Comparison of ENCODE assay signal across 19 cellular contexts in genomic region chr3:197289726-197290125, GRCh38. TPM values are rescaled to one million over a fixed set of nuclear protein-coding genes. Genes with fewer than 3 reads are reported as not detected.
DNase-seq lines count a peak whose midpoint lies in the region; ATAC-seq, FAIRE-seq and TF ChIP-seq lines count a peak whose summit lies in the region.
"Had no signal": no experiment of that assay in that cellular context is flagged by ENCODE, and none has a peak within 500 bp of the region (broad histone marks: within the 10 kb centered on the region; RNA-seq: fewer than 3 reads in every experiment).

No MANE protein-coding gene starts in this region.

- H3K4me1 Mint-ChIP-seq in activated T-cell treated with anti-CD3 and anti-CD28 coated beads, Interleukin-2, amount 50 U/mL, for 24 hours (ENCODE audit: low read depth): peaks cover 57% of the 10 kb centered on the region

- no peak overlapping the region for H3K4me3 ChIP-seq in skeletal muscle satellite cell (ENCODE audit: low read length)
- H3K4me3 ChIP-seq in heart left ventricle: no peak overlapping the region
- H3K4me3 ChIP-seq: adrenal gland, lung, pancreas, Peyer's patch, sigmoid colon had no signal

- H3K27me3 ChIP-seq in skeletal muscle satellite cell (ENCODE audit: control insufficient read depth, insufficient read depth, low read length) (no peaks in the 10 kb centered on the region), heart left ventricle (no peaks in the 10 kb centered on the region)
- H3K27me3 ChIP-seq: adrenal gland, pancreas, Peyer's patch, sigmoid colon had no signal

- peaks cover 69% of the 10 kb centered on the region for H3K36me3 ChIP-seq in skeletal muscle satellite cell (ENCODE audit: insufficient read depth, low read length)
- H3K36me3 ChIP-seq in heart left ventricle: peaks cover 0 to 88% (median 54%) of the 10 kb centered on the region in 9 donors
- H3K36me3 ChIP-seq: adrenal gland had no signal

- peaks cover 87% of the 10 kb centered on the region for H3K36me3 Mint-ChIP-seq in activated T-cell treated with anti-CD3 and anti-CD28 coated beads, Interleukin-2, amount 50 U/mL, for 24 hours (ENCODE audit: low read depth)

- no peak overlapping the region for H3K27ac ChIP-seq in heart left ventricle
- H3K27ac ChIP-seq: adrenal gland, pancreas, Peyer's patch, sigmoid colon had no signal

- H3K9me3 Mint-ChIP-seq in activated T-cell treated with anti-CD3 and anti-CD28 coated beads, Interleukin-2, amount 50 U/mL, for 24 hours: no peaks in the 10 kb centered on the region
- H3K9me3 Mint-ChIP-seq: stimulated activated naive CD8-positive, alpha-beta T cell treated with anti-CD3 and anti-CD28 coated beads, Interleukin-15, amount 100 ng/mL, for 72 hours had no signal

- ATAC-seq in esophagus mucosa (peak; percentile 67), heart left ventricle (no peak)
- ATAC-seq: pancreas; stimulated activated naive CD8-positive, alpha-beta T cell treated with anti-CD3 and anti-CD28 coated beads, Interleukin-15, amount 100 ng/mL, for 72 hours had no signal

- H3K27ac Mint-ChIP-seq in activated T-cell treated with anti-CD3 and anti-CD28 coated beads, Interleukin-2, amount 50 U/mL, for 24 hours: peak overlapping the region; percentile 10
- H3K27ac Mint-ChIP-seq: stimulated activated naive CD8-positive, alpha-beta T cell treated with anti-CD3 and anti-CD28 coated beads, Interleukin-15, amount 100 ng/mL, for 72 hours had no signal

- H3K9me3 ChIP-seq in skeletal muscle satellite cell (replicated peaks; ENCODE audit: low read length) (no peaks in the 10 kb centered on the region), heart left ventricle (no peaks in the 10 kb centered on the region)
- H3K9me3 ChIP-seq: adrenal gland, pancreas, Peyer's patch, sigmoid colon had no signal

- no peak overlapping the region for H3K9ac ChIP-seq in skeletal muscle satellite cell (ENCODE audit: low read depth, low read length)

- intact Hi-C loops in heart left ventricle (cut with DNase I): loop anchor here in 3 of 10 donors (10.0 kb wide), 1 partner anchor 165 kb away; no protein-coding TSS in a partner anchor

- H3K4me3 Mint-ChIP-seq in activated T-cell treated with anti-CD3 and anti-CD28 coated beads, Interleukin-2, amount 50 U/mL, for 24 hours: no peak overlapping the region
- H3K4me3 Mint-ChIP-seq: stimulated activated naive CD8-positive, alpha-beta T cell treated with anti-CD3 and anti-CD28 coated beads, Interleukin-15, amount 100 ng/mL, for 72 hours had no signal

- TF ChIP-seq POLR2A in heart left ventricle (IDR thresholded peaks at IDR 0.05): no peak

- peaks cover 21% of the 10 kb centered on the region for H3K4me1 ChIP-seq in skeletal muscle satellite cell (ENCODE audit: control insufficient read depth, insufficient read depth, low read length)
- H3K4me1 ChIP-seq in heart left ventricle: peaks cover 0 to 32% (median 7%) of the 10 kb centered on the region in 12 donors
- H3K4me1 ChIP-seq: pancreas had no signal

- peak overlapping the region; percentile 27 for H3K4me2 ChIP-seq in skeletal muscle satellite cell (ENCODE audit: low read length)

- H3K27me3 Mint-ChIP-seq in activated T-cell treated with anti-CD3 and anti-CD28 coated beads, Interleukin-2, amount 50 U/mL, for 24 hours: no peaks in the 10 kb centered on the region
- H3K27me3 Mint-ChIP-seq: stimulated activated naive CD8-positive, alpha-beta T cell treated with anti-CD3 and anti-CD28 coated beads, Interleukin-15, amount 100 ng/mL, for 72 hours had no signal

- TF ChIP-seq CTCF in heart left ventricle (IDR thresholded peaks at IDR 0.05): no peak

- DNase-seq in activated T-cell treated with anti-CD3 and anti-CD28 coated beads, Interleukin-2, amount 50 U/mL, for 24 hours: no peak
- no peak for DNase-seq in activated T-cell treated with anti-CD3 and anti-CD28 coated beads for 4 hours
- DNase-seq in RCC 7860 (ENCODE audit: low spot score): no peak
- DNase-seq in heart left ventricle: no peak
- DNase-seq in NCI-H2171 treated with DMSO at 0.1 percent for 48 hours (lab: John Stamatoyannopoulos, UW): no peak
- DNase-seq in UCSD-AML1 (lab: John Stamatoyannopoulos, UW; ENCODE audit: unreplicated experiment): no peak
- DNase-seq: 8988T; activated CD4-positive, CD25-positive, alpha-beta regulatory T cell treated with anti-CD3 and anti-CD28 coated beads, Interleukin-2, amount 50 U/mL, for 72 hours; adrenal gland; central memory CD4-positive, alpha-beta T cell; DMS 273 treated with DMSO at 0.1 percent for 48 hours; effector CD4-positive, alpha-beta T cell; pancreas; Peyer's patch; sigmoid colon; stimulated activated naive CD8-positive, alpha-beta T cell treated with anti-CD3 and anti-CD28 coated beads, Interleukin-15, amount 100 ng/mL, for 72 hours had no signal

- peak; percentile 49 for FAIRE-seq in RCC 7860 (lab: Jason Lieb, UNC)
- FAIRE-seq: pancreas had no signal

RNA-seq across cellular contexts. Expression of gene DLG1, which starts 8.7 kb away (rescaled TPM):
- total RNA-seq in esophagus mucosa (113 TPM), heart left ventricle (100 to 1,000 TPM in 1 of 9 donors, 10 to 100 TPM in 8; 37.1 to 151 (median 63.6) TPM)
- total RNA-seq in skeletal muscle satellite cell (2012; rRNA removed): 31.5 and 37.5 TPM in 2 replicates
- 10 to 100 TPM; 17.4 to 94.3 TPM for polyA plus RNA-seq in heart left ventricle
